Comparison of ENCODE assay signal across 16 cellular contexts in genomic region chr14:103488960-103489359, GRCh38. TPM values are rescaled to one million over a fixed set of nuclear protein-coding genes. Genes with fewer than 3 reads are reported as not detected.
DNase-seq lines count a peak whose midpoint lies in the region; ATAC-seq and TF ChIP-seq lines count a peak whose summit lies in the region.
"Had no signal": no experiment of that assay in that cellular context is flagged by ENCODE, and none has a peak within 500 bp of the region (broad histone marks: within the 10 kb centered on the region; RNA-seq: fewer than 3 reads in every experiment).

No MANE protein-coding gene starts in this region.

- ATAC-seq in T-helper 17 cell (no peak), GM19035 (IDR thresholded peaks at IDR 0.05; ENCODE audit: unreplicated experiment) (no peak)
- ATAC-seq: A549; pancreas; stimulated activated naive CD8-positive, alpha-beta T cell treated with anti-CD3 and anti-CD28 coated beads, Interleukin-15, Interleukin-2, amounts not matched to agents 100 U/mL and 50 U/mL, for 24 hours; T-cell; upper lobe of right lung had no signal

- no peaks in the 10 kb centered on the region for H3K9me3 Mint-ChIP-seq in osteocyte (ENCODE audit: unreplicated experiment)
- H3K9me3 Mint-ChIP-seq: T-cell had no signal

- peaks cover 5% of the 10 kb centered on the region for H3K36me3 Mint-ChIP-seq in T-helper 17 cell (ENCODE audit: low read depth)
- H3K36me3 Mint-ChIP-seq in osteocyte (ENCODE audit: unreplicated experiment) = peaks cover 22% of the 10 kb centered on the region

- no peak overlapping the region for H3K4me3 Mint-ChIP-seq in T-helper 17 cell
- H3K4me3 Mint-ChIP-seq in osteocyte (ENCODE audit: unreplicated experiment) = no peak overlapping the region
- H3K4me3 Mint-ChIP-seq: T-cell had no signal

- H3K27ac Mint-ChIP-seq in T-helper 17 cell = peak overlapping the region; percentile 79
- H3K27ac Mint-ChIP-seq in osteocyte (ENCODE audit: unreplicated experiment) = peak overlapping the region; percentile 39

- TF ChIP-seq CTCF in fibroblast of mammary gland (conservative IDR thresholded peaks at IDR 0.05; ENCODE audit: control insufficient read depth, insufficient read depth, low read depth, low read length) (no peak), osteocyte (IDR thresholded peaks at IDR 0.05) (no peak)

- H3K4me3 ChIP-seq in fibroblast of mammary gland (ENCODE audit: control insufficient read depth, low read depth, low read length) = no peak overlapping the region
- H3K4me3 ChIP-seq: A549, HAP-1, pancreas, upper lobe of right lung had no signal

- no peaks in the 10 kb centered on the region for H3K9me3 ChIP-seq in T-helper 17 cell (ENCODE audit: control insufficient read depth, low read length, poor library complexity, severe bottlenecking)
- H3K9me3 ChIP-seq: A549, HAP-1, pancreas, upper lobe of right lung had no signal

- H3K4me1 Mint-ChIP-seq in T-helper 17 cell (peaks cover 4% of the 10 kb centered on the region), osteocyte (ENCODE audit: unreplicated experiment) (peaks cover 11% of the 10 kb centered on the region)
- H3K4me1 Mint-ChIP-seq: T-cell had no signal

- DNase-seq in NCI-H2171 treated with DMSO at 0.1 percent for 48 hours (lab: John Stamatoyannopoulos, UW) = peak; percentile 64
- no peak for DNase-seq in NCI-H2171 (lab: John Stamatoyannopoulos, UW)
- no peak for DNase-seq in T-helper 17 cell
- peak; percentile 33 for DNase-seq in fibroblast of mammary gland (ENCODE audit: low read depth)
- no peak for DNase-seq in osteocyte (ENCODE audit: extremely low spot score, unreplicated experiment)
- no peak for DNase-seq in NCI-H2081 treated with DMSO at 0.1 percent for 48 hours (lab: John Stamatoyannopoulos, UW)
- no peak for DNase-seq in activated CD4-positive, alpha-beta T cell treated with anti-CD3 and anti-CD28 coated beads, Interleukin-2, amount 50 U/mL, for 48 hours
- DNase-seq: activated effector memory CD4-positive, alpha-beta T cell treated with anti-CD3 and anti-CD28 coated beads, Interleukin-2, amount 50 U/mL, for 16 hours; MM.1S; stimulated activated naive CD8-positive, alpha-beta T cell treated with anti-CD3 and anti-CD28 coated beads, Interleukin-15, Interleukin-2, amounts not matched to agents 100 U/mL and 50 U/mL, for 24 hours; T-cell; upper lobe of right lung had no signal

- no peaks in the 10 kb centered on the region for H3K27me3 Mint-ChIP-seq in T-helper 17 cell
- H3K27me3 Mint-ChIP-seq in osteocyte (ENCODE audit: unreplicated experiment) = no peaks in the 10 kb centered on the region
- H3K27me3 Mint-ChIP-seq: T-cell had no signal

RNA-seq across cellular contexts. Expression of gene CKB, which starts 33.7 kb away (rescaled TPM):
- total RNA-seq in T-helper 17 cell (1 to 10 TPM; 7.0 to 8.0 TPM), osteocyte (25.4 and 31.4 TPM in 2 replicates)

RNA-seq across cellular contexts. Expression of gene TRMT61A, which starts 40.0 kb away (rescaled TPM):
- total RNA-seq in T-helper 17 cell = 1 to 10 TPM; 8.2 to 8.3 TPM
- total RNA-seq in osteocyte = 10.9 and 11.5 TPM in 2 replicates

Comparison
In these comparisons a context has a peak if more than half of its experiments do, and no peak if none do; other contexts are left out.
1. DNase-seq: peak in NCI-H2171 treated with DMSO at 0.1 percent for 48 hours (single experiment) and fibroblast of mammary gland (single experiment); none in NCI-H2171 (single experiment), T-helper 17 cell (0 of 3), osteocyte (single experiment), NCI-H2081 treated with DMSO at 0.1 percent for 48 hours (single experiment) and activated CD4-positive, alpha-beta T cell treated with anti-CD3 and anti-CD28 coated beads, Interleukin-2, amount 50 U/mL, for 48 hours (0 of 2).